Comparison of ENCODE assay signal across 10 cellular contexts in the genomic region with DNA sequence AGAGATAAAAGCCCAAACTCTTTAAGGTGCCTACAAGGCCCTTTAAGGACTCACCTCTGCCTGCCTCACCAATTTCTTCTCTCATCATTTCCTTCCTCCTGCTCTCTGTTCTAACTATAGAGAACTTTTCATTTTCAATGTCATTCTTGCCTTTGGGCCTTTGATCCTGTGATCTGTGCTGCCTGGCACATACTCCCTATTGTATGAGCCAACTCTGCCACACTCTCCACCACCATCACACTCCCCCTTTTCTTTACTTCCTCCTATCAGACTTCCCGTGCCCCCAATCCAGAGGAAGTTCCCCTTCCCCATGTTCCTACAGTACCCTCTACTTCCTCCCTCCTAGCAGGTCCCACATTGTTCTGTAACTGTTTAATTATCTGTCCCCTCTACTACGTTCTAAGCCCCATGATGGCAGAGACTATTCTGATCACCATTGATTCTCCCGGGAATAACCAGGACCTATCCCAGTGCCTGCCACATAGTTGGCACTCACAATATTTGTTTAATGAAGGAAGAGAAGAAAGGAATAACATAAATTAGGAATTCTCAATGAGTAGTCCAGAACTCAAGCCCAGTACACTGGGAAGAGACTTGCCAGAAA. TPM values are rescaled to one million over a fixed set of nuclear protein-coding genes. Genes with fewer than 3 reads are reported as not detected.
DNase-seq lines count a peak whose midpoint lies in the region; ATAC-seq and TF ChIP-seq lines count a peak whose summit lies in the region.
"Had no signal": no experiment of that assay in that cellular context is flagged by ENCODE, and none has a peak within 500 bp of the region (broad histone marks: within the 10 kb centered on the region; RNA-seq: fewer than 3 reads in every experiment).

No MANE protein-coding gene starts in this region.

- H3K79me2 ChIP-seq in smooth muscle cell (ENCODE audit: low read depth): peaks cover 96% of the 10 kb centered on the region

- no peak for DNase-seq in activated CD4-positive, alpha-beta T cell treated with anti-CD3 and anti-CD28 coated beads, Interleukin-2, amount 10 ng/mL, durations not matched to agents 24 days and 14 days
- DNase-seq in activated CD4-positive, alpha-beta T cell treated with anti-CD3 and anti-CD28 coated beads for 1 hour: no peak
- no peak for DNase-seq in RWPE2 (ENCODE audit: low spot score)
- DNase-seq in esophagus muscularis mucosa (ENCODE audit: extremely low spot score): no peak
- no peak for DNase-seq in smooth muscle cell (lab: John Stamatoyannopoulos, UW; ENCODE audit: unreplicated experiment)
- DNase-seq in NCI-H446 treated with DMSO at 0.1 percent for 48 hours (lab: John Stamatoyannopoulos, UW): no peak
- DNase-seq in inferior parietal cortex (ENCODE audit: extremely low spot score): no peak
- DNase-seq: ACHN; stimulated activated naive CD8-positive, alpha-beta T cell treated with anti-CD3 and anti-CD28 coated beads, Interleukin-15, Interleukin-2, amounts not matched to agents 100 U/mL and 50 U/mL, for 24 hours had no signal

- ATAC-seq in RWPE2 (ENCODE audit: low read depth) (no peak), GM18868 (IDR thresholded peaks at IDR 0.05; ENCODE audit: unreplicated experiment) (no peak)
- ATAC-seq: stimulated activated naive CD8-positive, alpha-beta T cell treated with anti-CD3 and anti-CD28 coated beads, Interleukin-15, Interleukin-2, amounts not matched to agents 100 U/mL and 50 U/mL, for 24 hours had no signal

- TF ChIP-seq EP300 in esophagus muscularis mucosa (IDR thresholded peaks at IDR 0.05): no peak

- H3K4me2 ChIP-seq in smooth muscle cell: peak overlapping the region; percentile 45

- H3K27ac ChIP-seq in RWPE2 (ENCODE audit: poor library complexity, severe bottlenecking): peak overlapping the region; percentile 44
- peak overlapping the region; percentile 84 to 88 (median 87) for H3K27ac ChIP-seq in esophagus muscularis mucosa (replicated peaks in 1 of 4)
- H3K27ac ChIP-seq in smooth muscle cell (ENCODE audit: low read depth): peak overlapping the region; percentile 46

- H3K4me3 ChIP-seq in RWPE2 (ENCODE audit: severe bottlenecking) (no peak overlapping the region), esophagus muscularis mucosa (no peak overlapping the region), smooth muscle cell (no peak overlapping the region)

- no peaks in the 10 kb centered on the region for H3K9me3 ChIP-seq in RWPE2 (ENCODE audit: severe bottlenecking)
- H3K9me3 ChIP-seq in esophagus muscularis mucosa: no peaks in the 10 kb centered on the region
- H3K9me3 ChIP-seq in smooth muscle cell (replicated peaks; ENCODE audit: low read depth): no peaks in the 10 kb centered on the region

- TF ChIP-seq POLR2A in esophagus muscularis mucosa (IDR thresholded peaks at IDR 0.05; ENCODE audit: low read depth): no peak

- no peaks in the 10 kb centered on the region for H3K27me3 Mint-ChIP-seq in activated CD4-positive, alpha-beta T cell treated with anti-CD3 and anti-CD28 coated beads, Interleukin-2, amount 10 ng/mL, durations not matched to agents 24 days and 14 days

- no peaks in the 10 kb centered on the region for H3K36me3 ChIP-seq in RWPE2 (ENCODE audit: low read depth)
- no peaks in the 10 kb centered on the region for H3K36me3 ChIP-seq in esophagus muscularis mucosa
- no peaks in the 10 kb centered on the region for H3K36me3 ChIP-seq in smooth muscle cell (ENCODE audit: low read depth)

- no peaks in the 10 kb centered on the region for H3K27me3 ChIP-seq in RWPE2 (ENCODE audit: insufficient read depth, poor library complexity, severe bottlenecking)
- no peaks in the 10 kb centered on the region for H3K27me3 ChIP-seq in esophagus muscularis mucosa
- H3K27me3 ChIP-seq in smooth muscle cell (ENCODE audit: low read depth): no peaks in the 10 kb centered on the region

- H2AFZ ChIP-seq in smooth muscle cell (ENCODE audit: low read depth): no peak overlapping the region

- no peak overlapping the region for H3K9ac ChIP-seq in smooth muscle cell (ENCODE audit: low read depth)

- peaks cover 78% of the 10 kb centered on the region for H4K20me1 ChIP-seq in smooth muscle cell (ENCODE audit: low read depth)

- TF ChIP-seq CTCF in RWPE2 (IDR thresholded peaks at IDR 0.05; ENCODE audit: poor library complexity, severe bottlenecking) (no peak), esophagus muscularis mucosa (IDR thresholded peaks at IDR 0.05) (no peak), smooth muscle cell (IDR thresholded peaks at IDR 0.05; ENCODE audit: borderline replicate concordance, insufficient read depth, poor library complexity, severe bottlenecking) (no peak)

- peaks cover 19% of the 10 kb centered on the region for H3K4me1 ChIP-seq in RWPE2 (ENCODE audit: insufficient read depth, poor library complexity, severe bottlenecking)
- peaks cover 53 to 86% (median 80%) of the 10 kb centered on the region in 4 donors for H3K4me1 ChIP-seq in esophagus muscularis mucosa
- H3K4me1 ChIP-seq in smooth muscle cell (ENCODE audit: low read depth): peaks cover 18% of the 10 kb centered on the region

- peaks cover 7% of the 10 kb centered on the region for H3K9me3 Mint-ChIP-seq in activated CD4-positive, alpha-beta T cell treated with anti-CD3 and anti-CD28 coated beads, Interleukin-2, amount 10 ng/mL, durations not matched to agents 24 days and 14 days

- H3F3A ChIP-seq in smooth muscle cell (ENCODE audit: low read depth): peaks cover 12% of the 10 kb centered on the region

- peak overlapping the region; percentile 97 for H3K27ac Mint-ChIP-seq in activated CD4-positive, alpha-beta T cell treated with anti-CD3 and anti-CD28 coated beads, Interleukin-2, amount 10 ng/mL, durations not matched to agents 24 days and 14 days

- H3K36me3 Mint-ChIP-seq in activated CD4-positive, alpha-beta T cell treated with anti-CD3 and anti-CD28 coated beads, Interleukin-2, amount 10 ng/mL, durations not matched to agents 24 days and 14 days (ENCODE audit: low read depth): peaks cover 84% of the 10 kb centered on the region

- H3K4me3 Mint-ChIP-seq in activated CD4-positive, alpha-beta T cell treated with anti-CD3 and anti-CD28 coated beads, Interleukin-2, amount 10 ng/mL, durations not matched to agents 24 days and 14 days: peak overlapping the region; percentile 76

- H3K4me1 Mint-ChIP-seq in activated CD4-positive, alpha-beta T cell treated with anti-CD3 and anti-CD28 coated beads, Interleukin-2, amount 10 ng/mL, durations not matched to agents 24 days and 14 days: peaks cover 93% of the 10 kb centered on the region

- WGBS in esophagus muscularis mucosa: 51% methylated on average over 3 of the region's 3 CpGs
- WGBS in smooth muscle cell (ENCODE audit: low lambda C conversion rate): 95% methylated on average over 3 of the region's 3 CpGs

- intact Hi-C loops in activated CD4-positive, alpha-beta T cell treated with anti-CD3 and anti-CD28 coated beads, Interleukin-2, amount 10 ng/mL, durations not matched to agents 24 days and 14 days (cut with micrococcal nuclease): loop anchor here (1.0 kb wide), 1 partner anchor 8 kb away; no protein-coding TSS in a partner anchor
- intact Hi-C loops in esophagus muscularis mucosa (cut with DNase I): no loop called here

RNA-seq across cellular contexts. Expression of gene ADAM19, which starts 27.6 kb away (rescaled TPM):
- 232 TPM in 2 replicates for total RNA-seq in activated CD4-positive, alpha-beta T cell treated with anti-CD3 and anti-CD28 coated beads, Interleukin-2, amount 10 ng/mL, durations not matched to agents 24 days and 14 days
- total RNA-seq in esophagus muscularis mucosa (10 to 100 TPM; 25.0 to 43.6 (median 28.1) TPM), smooth muscle cell (112 and 117 TPM in 2 replicates)
- 62.2 and 62.6 TPM in 2 replicates for polyA plus RNA-seq in smooth muscle cell
